In genomic region chr18:50506362-50506761, GRCh38 we compare ENCODE assay signal across 12 cellular contexts. TPM values are rescaled to one million over a fixed set of nuclear protein-coding genes. Genes with fewer than 3 reads are reported as not detected.
"Had no signal": no experiment of that assay in that cellular context is flagged by ENCODE, and none has a peak within 500 bp of the region (broad histone marks: within the 10 kb centered on the region; RNA-seq: fewer than 3 reads in every experiment).

No MANE protein-coding gene starts in this region.

- DNase-seq: NCI-H1048, NCI-H1694, NCI-H1694 treated with DMSO at 0.1 percent for 48 hours, NCI-H187 treated with DMSO at 0.1 percent for 48 hours, NCI-H2029, NCI-H2029 treated with DMSO at 0.1 percent for 48 hours, NCI-H2081 treated with DMSO at 0.1 percent for 48 hours, NCI-H446 treated with DMSO at 0.1 percent for 48 hours, NCI-H510A had no signal

- H3K36me3 ChIP-seq: MG63 had no signal

- H3K9me3 ChIP-seq: MG63 had no signal

- H3K4me3 ChIP-seq: MG63 had no signal

RNA-seq across cellular contexts. Expression of gene MAPK4, which starts 53.5 kb away (rescaled TPM):
- total RNA-seq: LHCN-M2, M059J had no signal
